In genomic region chr3:52705688-52706686, GRCh38 we compare ENCODE assay signal across 8 cellular contexts. TPM values are rescaled to one million over a fixed set of nuclear protein-coding genes. Genes with fewer than 3 reads are reported as not detected.
DNase-seq lines count a peak whose midpoint lies in the region; ATAC-seq and TF ChIP-seq lines count a peak whose summit lies in the region.

Gene GLT8D1, minus strand, starts transcription at chr3:52705791. Its CDS starts 5,331 bp downstream, at chr3:52700460.
Gene SPCS1, plus strand, starts transcription at chr3:52706106. Its CDS starts 141 bp downstream, at chr3:52706247.

- DNase-seq in CD4-positive, alpha-beta memory T cell, result peak; percentile 88 to 92 (median 91)
- DNase-seq in NK-92 treated with Interleukin-12 subunit alpha and Interleukin-12 subunit beta, amount 100 ng/mL, for 24 hours (lab: John Stamatoyannopoulos, UW), result peak; percentile 74
- DNase-seq in activated CD8-positive, alpha-beta memory T cell treated with anti-CD3 and anti-CD28 coated beads, Interleukin-2, amount 10 ng/mL, durations not matched to agents 7 days and 5 days, result peak; percentile 89
- DNase-seq in endodermal cell (peak; percentile 93), mesothelial cell of epicardium (ENCODE audit: low spot score in 2 of 2, unreplicated experiment in 2 of 2) (peak; percentile 69 to 87)
- peak; percentile 78 to 79 for DNase-seq in stimulated activated CD8-positive, alpha-beta memory T cell treated with anti-CD3 and anti-CD28 coated beads, Interleukin-15, amount 100 ng/mL, for 48 hours (ENCODE audit: low read depth in 2 of 2)

- peaks cover 39% of the 10 kb centered on the region for H3K4me1 ChIP-seq in CD4-positive, alpha-beta memory T cell (ENCODE audit: insufficient read depth, low read length)
- no peaks in the 10 kb centered on the region for H3K4me1 ChIP-seq in endodermal cell (ENCODE audit: control insufficient read depth, insufficient read depth, low read length)

- TF ChIP-seq CTCF in endodermal cell (conservative IDR thresholded peaks at IDR 0.05) (no peak), mesothelial cell of epicardium (IDR thresholded peaks at IDR 0.05; ENCODE audit: unreplicated experiment) (no peak)

- no peaks in the 10 kb centered on the region for H3K9me3 ChIP-seq in CD4-positive, alpha-beta memory T cell (ENCODE audit: control insufficient read depth in 1 of 2, low read length in 2 of 2)
- no peaks in the 10 kb centered on the region for H3K9me3 ChIP-seq in endodermal cell (ENCODE audit: control insufficient read depth, low read length)

- peak within 1 kb of the TSS; percentile 95 to 99 (median 97) for H3K27ac Mint-ChIP-seq in CD4-positive, alpha-beta memory T cell
- peak within 1 kb of the TSS; percentile 91 for H3K27ac Mint-ChIP-seq in activated CD8-positive, alpha-beta memory T cell treated with anti-CD3 and anti-CD28 coated beads, Interleukin-2, amount 10 ng/mL, durations not matched to agents 7 days and 5 days
- H3K27ac Mint-ChIP-seq in endodermal cell, result peak within 1 kb of the TSS; percentile 94
- H3K27ac Mint-ChIP-seq in mesothelial cell of epicardium, result peak within 1 kb of the TSS; percentile 94

- POLR2A ChIA-PET in CD4-positive, alpha-beta memory T cell (lab: Charles Lee; ENCODE audit: partially characterized antibody), result interaction anchor here (0.9 to 3.6 kb wide), 15 partner anchors 10 to 427 kb away, joined by 3 to 26 read pairs (median 6); partner anchors contain the start of genes GNL3, NEK4, PBRM1 and WDR82

- peaks cover 0 to 28% of the 10 kb centered on the region in 2 donors for H3K36me3 Mint-ChIP-seq in CD4-positive, alpha-beta memory T cell
- H3K36me3 Mint-ChIP-seq in activated CD8-positive, alpha-beta memory T cell treated with anti-CD3 and anti-CD28 coated beads, Interleukin-2, amount 10 ng/mL, durations not matched to agents 7 days and 5 days, result peaks cover 18% of the 10 kb centered on the region
- H3K36me3 Mint-ChIP-seq in endodermal cell (ENCODE audit: low read depth) (peaks cover 17% of the 10 kb centered on the region), mesothelial cell of epicardium (no peaks in the 10 kb centered on the region)

- 0% methylated on average over 31 to 94 of the region's 94 CpGs for WGBS in endodermal cell (ENCODE audit: insufficient coverage in 1 of 2, insufficient read length in 1 of 2), 2 experiments

- no peaks in the 10 kb centered on the region for H3K27me3 ChIP-seq in CD4-positive, alpha-beta memory T cell (ENCODE audit: insufficient read depth, low read length)
- no peaks in the 10 kb centered on the region for H3K27me3 ChIP-seq in endodermal cell (ENCODE audit: control insufficient read depth, insufficient read depth, low read length, poor library complexity, severe bottlenecking)

- peak within 1 kb of the TSS; percentile 75 to 99 for H3K4me3 ChIP-seq in CD4-positive, alpha-beta memory T cell (ENCODE audit: low read length in 2 of 2)
- H3K4me3 ChIP-seq in endodermal cell (ENCODE audit: low read length), result peak within 1 kb of the TSS; percentile 100

- H3K9ac ChIP-seq in endodermal cell (ENCODE audit: extremely low read depth, low read length, poor library complexity, severe bottlenecking), result peak within 1 kb of the TSS; percentile 79

- no peaks in the 10 kb centered on the region for H3K9me3 Mint-ChIP-seq in CD4-positive, alpha-beta memory T cell
- no peaks in the 10 kb centered on the region for H3K9me3 Mint-ChIP-seq in activated CD8-positive, alpha-beta memory T cell treated with anti-CD3 and anti-CD28 coated beads, Interleukin-2, amount 10 ng/mL, durations not matched to agents 7 days and 5 days (ENCODE audit: low read depth)
- H3K9me3 Mint-ChIP-seq in endodermal cell (no peaks in the 10 kb centered on the region), mesothelial cell of epicardium (no peaks in the 10 kb centered on the region)

- ATAC-seq in GM19452 (IDR thresholded peaks at IDR 0.05; ENCODE audit: unreplicated experiment), result peak; percentile 84
- peak; percentile 24 for ATAC-seq in HG03575 (IDR thresholded peaks at IDR 0.05; ENCODE audit: extremely low read depth, insufficient number of reproducible peaks, low FRiP score, unreplicated experiment)
- ATAC-seq in activated CD8-positive, alpha-beta memory T cell treated with anti-CD3 and anti-CD28 coated beads, Interleukin-2, amount 10 ng/mL, durations not matched to agents 7 days and 5 days, result peak; percentile 94

- intact Hi-C loops in CD4-positive, alpha-beta memory T cell (cut with micrococcal nuclease), result loop anchor here (1.0 to 2.0 kb wide), 3 partner anchors 21 to 170 kb away; partner anchors contain the start of genes NEK4, PBRM1 and UQCC5

- H3K27ac ChIP-seq in CD4-positive, alpha-beta memory T cell (ENCODE audit: low read depth, low read length), result peak within 1 kb of the TSS; percentile 87
- peak within 1 kb of the TSS; percentile 69 for H3K27ac ChIP-seq in endodermal cell (ENCODE audit: low read depth, low read length)

- peaks cover 16 to 41% (median 27%) of the 10 kb centered on the region in 4 donors for H3K4me1 Mint-ChIP-seq in CD4-positive, alpha-beta memory T cell
- H3K4me1 Mint-ChIP-seq in activated CD8-positive, alpha-beta memory T cell treated with anti-CD3 and anti-CD28 coated beads, Interleukin-2, amount 10 ng/mL, durations not matched to agents 7 days and 5 days, result peaks cover 41% of the 10 kb centered on the region
- H3K4me1 Mint-ChIP-seq in endodermal cell (peaks cover 7% of the 10 kb centered on the region), mesothelial cell of epicardium (peaks cover 28% of the 10 kb centered on the region)

- peaks cover 12% of the 10 kb centered on the region for H3K36me3 ChIP-seq in CD4-positive, alpha-beta memory T cell (ENCODE audit: insufficient read depth, low read length)
- peaks cover 24% of the 10 kb centered on the region for H3K36me3 ChIP-seq in endodermal cell (ENCODE audit: control insufficient read depth, insufficient read depth, low read length)

- CTCF ChIA-PET in CD4-positive, alpha-beta memory T cell (lab: Charles Lee; ENCODE audit: partially characterized antibody), result no interaction called here
- CTCF ChIA-PET in activated CD8-positive, alpha-beta memory T cell treated with anti-CD3 and anti-CD28 coated beads, Interleukin-2, amount 10 ng/mL, durations not matched to agents 7 days and 5 days (lab: Charles Lee), result interaction anchor here (1.1 to 3.4 kb wide), 3 partner anchors 12 to 36 kb away, joined by 3 to 18 read pairs (median 5); no protein-coding TSS in a partner anchor

- no peaks in the 10 kb centered on the region for H3K27me3 Mint-ChIP-seq in CD4-positive, alpha-beta memory T cell
- H3K27me3 Mint-ChIP-seq in activated CD8-positive, alpha-beta memory T cell treated with anti-CD3 and anti-CD28 coated beads, Interleukin-2, amount 10 ng/mL, durations not matched to agents 7 days and 5 days, result no peaks in the 10 kb centered on the region
- H3K27me3 Mint-ChIP-seq in endodermal cell (ENCODE audit: insufficient read depth) (no peaks in the 10 kb centered on the region), mesothelial cell of epicardium (ENCODE audit: low read depth) (no peaks in the 10 kb centered on the region)

- peak within 1 kb of the TSS; percentile 92 to 98 (median 96) for H3K4me3 Mint-ChIP-seq in CD4-positive, alpha-beta memory T cell
- H3K4me3 Mint-ChIP-seq in activated CD8-positive, alpha-beta memory T cell treated with anti-CD3 and anti-CD28 coated beads, Interleukin-2, amount 10 ng/mL, durations not matched to agents 7 days and 5 days, result peak within 1 kb of the TSS; percentile 95
- H3K4me3 Mint-ChIP-seq in endodermal cell (peak within 1 kb of the TSS; percentile 96), mesothelial cell of epicardium (peak within 1 kb of the TSS; percentile 95)

RNA-seq across cellular contexts. Expression of gene GLT8D1, which starts in this region (rescaled TPM):
- total RNA-seq in CD4-positive, alpha-beta memory T cell, result 10 to 100 TPM; 49.7 to 49.9 TPM
- 10 to 100 TPM; 61.1 to 68.8 TPM for polyA plus RNA-seq in CD4-positive, alpha-beta memory T cell
- 10 to 100 TPM; 37.0 to 46.3 TPM for total RNA-seq in activated CD8-positive, alpha-beta memory T cell treated with anti-CD3 and anti-CD28 coated beads, Interleukin-2, amount 10 ng/mL, durations not matched to agents 7 days and 5 days
- total RNA-seq in endodermal cell, result 10 to 100 TPM; 54.4 to 72.2 TPM
- polyA plus RNA-seq in endodermal cell (2013, experiment 1 of 2), result 85.9 TPM
- polyA plus RNA-seq in endodermal cell (2013, experiment 2 of 2), result 84.4 TPM
- 73.0 to 79.2 TPM (median 76.2 TPM) in 3 replicates for total RNA-seq in mesothelial cell of epicardium

RNA-seq across cellular contexts. Expression of gene SPCS1, which starts in this region (rescaled TPM):
- 10 to 100 TPM; 90.5 to 94.7 TPM for total RNA-seq in CD4-positive, alpha-beta memory T cell
- 100 to 1,000 TPM; 315 to 331 TPM for polyA plus RNA-seq in CD4-positive, alpha-beta memory T cell
- total RNA-seq in activated CD8-positive, alpha-beta memory T cell treated with anti-CD3 and anti-CD28 coated beads, Interleukin-2, amount 10 ng/mL, durations not matched to agents 7 days and 5 days, result 100 to 1,000 TPM in 1 of 2 experiments, 10 to 100 TPM in 1; 87.3 to 106 TPM
- total RNA-seq in endodermal cell (100 to 1,000 TPM; 101 to 113 TPM), mesothelial cell of epicardium (81.9 to 82.7 TPM (median 82.5 TPM) in 3 replicates)
- 159 TPM for polyA plus RNA-seq in endodermal cell (2013, experiment 1 of 2)
- 141 TPM for polyA plus RNA-seq in endodermal cell (2013, experiment 2 of 2)

Comparison
In these comparisons a context has a peak if more than half of its experiments do, and no peak if none do; other contexts are left out.
1. Peak in every context shown above with its lines: DNase-seq, ATAC-seq, H3K4me3 ChIP-seq and H3K27ac ChIP-seq.
2. ATAC-seq: peak in every context shown above with its lines; median percentile 94 in activated CD8-positive, alpha-beta memory T cell treated with anti-CD3 and anti-CD28 coated beads, Interleukin-2, amount 10 ng/mL, durations not matched to agents 7 days and 5 days; 84 in GM19452; 24 in HG03575.